In genomic region chr2:103437161-103437560, GRCh38 we compare ENCODE assay signal across 14 cellular contexts.
"Had no signal": no experiment of that assay in that cellular context is flagged by ENCODE, and none has a peak within 500 bp of the region (broad histone marks: within the 10 kb centered on the region; RNA-seq: fewer than 3 reads in every experiment).

No MANE protein-coding gene starts in this region.

- DNase-seq: Kasumi-1, KG1, NCI-H1092 treated with DMSO at 0.1 percent for 48 hours, NCI-H1436, NCI-H187, NCI-H2029, NCI-H2081 treated with DMSO at 0.1 percent for 48 hours, NCI-H2227 treated with DMSO at 0.1 percent for 48 hours, NCI-H524, NCI-H526 treated with DMSO at 0.1 percent for 48 hours, NCI-H748 treated with DMSO at 0.1 percent for 48 hours, Right ventricle myocardium superior, RPMI8226, SIG-M5 had no signal
